8 cellular contexts compared by ENCODE assay signal in genomic region chr1:65002508-65003315, GRCh38. TPM values are rescaled to one million over a fixed set of nuclear protein-coding genes. Genes with fewer than 3 reads are reported as not detected.
DNase-seq lines count a peak whose midpoint lies in the region; ATAC-seq, FAIRE-seq and TF ChIP-seq lines count a peak whose summit lies in the region.

No MANE protein-coding gene starts in this region.

- H3K36me3 ChIP-seq in esophagus squamous epithelium (no peaks in the 10 kb centered on the region), muscle layer of duodenum (ENCODE audit: control insufficient read depth in 1 of 2, insufficient read depth in 2 of 2, low read length in 2 of 2) (peaks cover 0 to 5% of the 10 kb centered on the region in 2 donors)

- H3K27me3 ChIP-seq in esophagus squamous epithelium = no peaks in the 10 kb centered on the region
- no peaks in the 10 kb centered on the region for H3K27me3 ChIP-seq in muscle layer of duodenum (ENCODE audit: low read depth, low read length)

- H3K4me3 ChIP-seq in esophagus squamous epithelium = peak overlapping the region; percentile 60 to 77 (median 69)
- H3K4me3 ChIP-seq in muscle layer of duodenum (ENCODE audit: low read depth in 1 of 2, low read length in 2 of 2) = peak overlapping the region; percentile 62 to 63

- 1 to 3% methylated on average over 13 to 25 of the region's 72 CpGs for WGBS in esophagus squamous epithelium, 2 donors

- H3K4me1 Mint-ChIP-seq in activated T-cell treated with anti-CD3 and anti-CD28 coated beads, Interleukin-2, amount 50 U/mL, for 72 hours (ENCODE audit: low read depth) = peaks cover 32% of the 10 kb centered on the region

- H3K36me3 Mint-ChIP-seq in activated T-cell treated with anti-CD3 and anti-CD28 coated beads, Interleukin-2, amount 50 U/mL, for 72 hours (ENCODE audit: insufficient read depth in 2 of 2) = peaks cover 9 to 11% of the 10 kb centered on the region in 2 donors

- H3K9me3 Mint-ChIP-seq in activated T-cell treated with anti-CD3 and anti-CD28 coated beads, Interleukin-2, amount 50 U/mL, for 72 hours = peaks cover 5 to 6% of the 10 kb centered on the region in 2 donors

- peak; percentile 63 for FAIRE-seq in GM12892 (lab: Jason Lieb, UNC)

- intact Hi-C loops in esophagus squamous epithelium (cut with DNase I) = no loop called here

- H3K27me3 Mint-ChIP-seq in activated T-cell treated with anti-CD3 and anti-CD28 coated beads, Interleukin-2, amount 50 U/mL, for 72 hours (ENCODE audit: low read depth) = no peaks in the 10 kb centered on the region

- H3K4me1 ChIP-seq in esophagus squamous epithelium = peaks cover 9 to 35% (median 10%) of the 10 kb centered on the region in 3 donors
- H3K4me1 ChIP-seq in muscle layer of duodenum (ENCODE audit: control insufficient read depth in 1 of 2, insufficient read depth in 2 of 2, low read length in 2 of 2) = peaks cover 3 to 9% of the 10 kb centered on the region in 2 donors

- peak overlapping the region; percentile 49 for H3K27ac Mint-ChIP-seq in activated T-cell treated with anti-CD3 and anti-CD28 coated beads, Interleukin-2, amount 50 U/mL, for 72 hours

- TF ChIP-seq POLR2A in GM12892 (IDR thresholded peaks at IDR 0.05; ENCODE audit: low read depth, low read length) (no peak), esophagus squamous epithelium (IDR thresholded peaks at IDR 0.05) (peak in 2 of 4 donors; percentile 55 to 65)

- H3K27ac ChIP-seq in esophagus squamous epithelium (peak overlapping the region; percentile 91 to 98 (median 94)), muscle layer of duodenum (ENCODE audit: low read length) (peak overlapping the region; percentile 74)

- peak; percentile 85 for ATAC-seq in HG02798 (IDR thresholded peaks at IDR 0.05; ENCODE audit: poor library complexity, unreplicated experiment)
- peak; percentile 83 to 86 for ATAC-seq in activated T-cell treated with anti-CD3 and anti-CD28 coated beads, Interleukin-2, amount 50 U/mL, for 72 hours (replicated peaks in 1 of 2)

- peak; percentile 33 for DNase-seq in GM12892 (ENCODE audit: insufficient read length)
- peak; percentile 67 for DNase-seq in NCI-H69 (lab: John Stamatoyannopoulos, UW)
- DNase-seq in activated T-cell treated with anti-CD3 and anti-CD28 coated beads, Interleukin-2, amount 50 U/mL, for 72 hours = peak; percentile 69 to 80
- peak; percentile 21 for DNase-seq in esophagus squamous epithelium (lab: John Stamatoyannopoulos, UW)
- DNase-seq in stimulated activated CD8-positive, alpha-beta memory T cell treated with anti-CD3 and anti-CD28 coated beads, Interleukin-4, amount 100 ng/mL, for 48 hours = peak; percentile 81
- DNase-seq in NCI-H146 (lab: John Stamatoyannopoulos, UW) = no peak

- no peaks in the 10 kb centered on the region for H3K9me3 ChIP-seq in esophagus squamous epithelium
- H3K9me3 ChIP-seq in muscle layer of duodenum (ENCODE audit: control insufficient read depth in 1 of 2, low read length in 2 of 2) = no peaks in the 10 kb centered on the region

- H3K4me3 Mint-ChIP-seq in activated T-cell treated with anti-CD3 and anti-CD28 coated beads, Interleukin-2, amount 50 U/mL, for 72 hours = peak overlapping the region; percentile 80 to 83

- no peak for TF ChIP-seq CTCF in esophagus squamous epithelium (IDR thresholded peaks at IDR 0.05)

RNA-seq across cellular contexts. Expression of gene JAK1, which starts 36.4 kb away (rescaled TPM):
- polyA plus RNA-seq in GM12892 (2012; ENCODE audit: missing spikeins) = 21.8 TPM
- total RNA-seq in activated T-cell treated with anti-CD3 and anti-CD28 coated beads, Interleukin-2, amount 50 U/mL, for 72 hours = 100 to 1,000 TPM; 169 to 185 TPM
- total RNA-seq in esophagus squamous epithelium = 10 to 100 TPM; 59.7 to 92.7 (median 64.1) TPM
